12 cellular contexts compared by ENCODE assay signal in genomic region chr5:38780950-38781349, GRCh38.
DNase-seq lines count a peak whose midpoint lies in the region; ATAC-seq and TF ChIP-seq lines count a peak whose summit lies in the region.
"Had no signal": no experiment of that assay in that cellular context is flagged by ENCODE, and none has a peak within 500 bp of the region (broad histone marks: within the 10 kb centered on the region; RNA-seq: fewer than 3 reads in every experiment).

No MANE protein-coding gene starts in this region.

- H3K4me1 Mint-ChIP-seq in endothelial cell (ENCODE audit: unreplicated experiment): no peaks in the 10 kb centered on the region
- H3K4me1 Mint-ChIP-seq: CD14-positive monocyte had no signal

- in situ Hi-C loops in astrocyte of the cerebellum (cut with HindIII; ENCODE audit: low sequenced_read_pairs): no loop called here

- H3K4me3 ChIP-seq in astrocyte of the cerebellum (ENCODE audit: low read depth, low read length) (no peak overlapping the region), upper lobe of left lung (no peak overlapping the region), spleen (no peak overlapping the region)

- no peaks in the 10 kb centered on the region for H3K36me3 Mint-ChIP-seq in endothelial cell (ENCODE audit: low read depth, unreplicated experiment)
- H3K36me3 Mint-ChIP-seq: CD14-positive monocyte had no signal

- DNase-seq in NCI-H748 (lab: John Stamatoyannopoulos, UW; ENCODE audit: unreplicated experiment) (peak; percentile 30), NCI-H748 treated with DMSO at 0.1 percent for 48 hours (lab: John Stamatoyannopoulos, UW) (no peak), astrocyte of the cerebellum (ENCODE audit: low read depth) (peak; percentile 86), inferior parietal cortex (ENCODE audit: extremely low spot score) (peak; percentile 68), upper lobe of left lung (peak in 1 of 2 donors; percentile 42), spleen (no peak), endothelial cell (ENCODE audit: low spot score) (no peak)
- DNase-seq: NCI-H1930 had no signal

- no peaks in the 10 kb centered on the region for H3K27me3 Mint-ChIP-seq in endothelial cell (ENCODE audit: unreplicated experiment)

- no peak for TF ChIP-seq EP300 in upper lobe of left lung (IDR thresholded peaks at IDR 0.05)

- intact Hi-C loops in spleen (cut with DNase I; ENCODE audit: low total_unique reads): no loop called here

- H3K9me3 Mint-ChIP-seq in endothelial cell (ENCODE audit: unreplicated experiment): no peaks in the 10 kb centered on the region

- peak; percentile 41 for ATAC-seq in upper lobe of left lung (ENCODE audit: low FRiP score in 2 of 2)
- no peak for ATAC-seq in HG02884 (IDR thresholded peaks at IDR 0.05; ENCODE audit: unreplicated experiment)
- ATAC-seq: HCT116 had no signal

- no peak overlapping the region for H3K4me3 Mint-ChIP-seq in endothelial cell (ENCODE audit: unreplicated experiment)
- H3K4me3 Mint-ChIP-seq: activated T-helper 1 cell treated with anti-CD3 and anti-CD28 coated beads, Interleukin-12 subunit alpha, Interleukin-12 subunit beta, Interleukin-2, Interleukin-4 antibody, amounts not matched to agents 30 ng/mL and 10 ng/mL and 1 ng/mL, durations not matched to agents 14 hours and 24 hours and 36 hours; CD14-positive monocyte had no signal

- H3K9me3 ChIP-seq in upper lobe of left lung (no peaks in the 10 kb centered on the region), spleen (peaks cover 0 to 5% (median 0%) of the 10 kb centered on the region in 8 donors)

- H3K4me1 ChIP-seq in upper lobe of left lung: peaks cover 23 to 40% (median 29%) of the 10 kb centered on the region in 4 donors
- peaks cover 0 to 35% (median 6%) of the 10 kb centered on the region in 6 donors for H3K4me1 ChIP-seq in spleen

- TF ChIP-seq POLR2A in upper lobe of left lung (IDR thresholded peaks at IDR 0.05): no peak
- no peak for TF ChIP-seq POLR2A in spleen (IDR thresholded peaks at IDR 0.05)

- H3K27me3 ChIP-seq in upper lobe of left lung (no peaks in the 10 kb centered on the region), spleen (replicated peaks in 1 of 7) (no peaks in the 10 kb centered on the region)

- no peak overlapping the region for H3K27ac ChIP-seq in upper lobe of left lung
- H3K27ac ChIP-seq in spleen: peak overlapping the region in 4 of 8 donors; percentile 6 to 66 (median 61)

- TF ChIP-seq CTCF in astrocyte of the cerebellum (IDR thresholded peaks at IDR 0.05; ENCODE audit: low read depth, low read length, missing control alignments): peak; percentile 63
- no peak for TF ChIP-seq CTCF in upper lobe of left lung (IDR thresholded peaks at IDR 0.05)
- TF ChIP-seq CTCF in spleen (IDR thresholded peaks at IDR 0.05 in 8 of 11, conservative IDR thresholded peaks at IDR 0.05 in 3 of 11): peak in 2 of 11 experiments; percentile 7 to 11
- TF ChIP-seq CTCF in endothelial cell (IDR thresholded peaks at IDR 0.05; ENCODE audit: unreplicated experiment): no peak

- no peak overlapping the region for H3K27ac Mint-ChIP-seq in endothelial cell (ENCODE audit: unreplicated experiment)
- H3K27ac Mint-ChIP-seq: activated T-helper 1 cell treated with anti-CD3 and anti-CD28 coated beads, Interleukin-12 subunit alpha, Interleukin-12 subunit beta, Interleukin-2, Interleukin-4 antibody, amounts not matched to agents 30 ng/mL and 10 ng/mL and 1 ng/mL, durations not matched to agents 14 hours and 24 hours and 36 hours; CD14-positive monocyte had no signal

- H3K36me3 ChIP-seq in upper lobe of left lung: no peaks in the 10 kb centered on the region
- no peaks in the 10 kb centered on the region for H3K36me3 ChIP-seq in spleen

- WGBS in upper lobe of left lung, 2 donors: 57 to 73% methylated on average over 2 of the region's 2 CpGs
- 74 to 83% (median 78%) methylated on average over 2 of the region's 2 CpGs for WGBS in spleen, 5 donors

Comparison
In these comparisons a context has a peak if more than half of its experiments do, and no peak if none do; other contexts are left out.
1. DNase-seq: peak in NCI-H748 (single experiment), astrocyte of the cerebellum (single experiment) and inferior parietal cortex (single experiment); none in NCI-H748 treated with DMSO at 0.1 percent for 48 hours (single experiment), spleen (single experiment) and endothelial cell (single experiment).